Comparison of ENCODE assay signal across 8 cellular contexts in the genomic region with DNA sequence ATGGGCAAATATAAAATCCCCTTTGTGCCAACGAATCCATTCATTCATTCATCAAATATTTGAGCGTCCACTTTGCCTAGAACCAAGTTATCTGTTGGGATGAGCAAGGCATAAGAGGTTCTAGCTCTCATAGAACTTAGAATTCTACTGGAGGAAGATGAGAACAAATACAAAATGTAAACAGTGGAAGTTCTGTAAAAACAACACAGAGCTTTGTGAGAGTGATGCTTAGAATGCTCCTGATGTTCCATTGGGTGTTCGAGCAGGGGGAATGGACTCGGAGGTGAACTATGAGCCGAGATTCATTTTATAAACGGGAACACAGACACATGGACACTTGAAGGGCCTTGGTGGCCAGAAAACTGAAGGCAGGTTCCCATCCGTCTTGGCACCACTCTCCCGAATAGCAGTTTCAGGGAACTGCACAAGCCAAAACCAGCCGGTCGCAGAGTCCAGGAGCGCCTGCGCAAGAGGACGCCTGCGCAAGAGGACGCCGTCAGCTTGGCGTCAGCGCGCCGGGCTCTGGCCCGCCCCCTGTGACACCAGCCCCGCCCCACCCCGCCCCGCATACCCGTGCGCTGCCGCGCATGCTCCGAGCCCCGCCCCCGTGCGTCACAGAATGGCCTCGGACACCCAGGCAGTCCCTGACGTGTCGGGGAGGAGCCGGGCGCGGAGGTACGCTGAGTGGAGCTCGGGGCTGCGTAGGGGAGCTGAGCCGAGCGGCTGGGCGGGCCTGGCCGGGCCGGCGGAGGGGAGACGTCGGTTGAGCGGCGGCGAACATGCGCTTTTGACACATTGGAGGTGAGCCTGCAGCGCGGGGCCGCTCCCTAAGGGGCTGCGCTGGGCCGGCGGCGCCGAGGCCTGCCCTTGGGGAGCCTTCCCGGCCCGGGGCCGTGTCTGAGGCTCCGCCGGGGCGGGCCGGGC. TPM values are rescaled to one million over a fixed set of nuclear protein-coding genes. Genes with fewer than 3 reads are reported as not detected.
A peak's percentile ranks its signal among the peaks of the same experiment; 100 is the strongest.
DNase-seq lines count a peak whose midpoint lies in the region; ATAC-seq and TF ChIP-seq lines count a peak whose summit lies in the region.

A gene with protein sequence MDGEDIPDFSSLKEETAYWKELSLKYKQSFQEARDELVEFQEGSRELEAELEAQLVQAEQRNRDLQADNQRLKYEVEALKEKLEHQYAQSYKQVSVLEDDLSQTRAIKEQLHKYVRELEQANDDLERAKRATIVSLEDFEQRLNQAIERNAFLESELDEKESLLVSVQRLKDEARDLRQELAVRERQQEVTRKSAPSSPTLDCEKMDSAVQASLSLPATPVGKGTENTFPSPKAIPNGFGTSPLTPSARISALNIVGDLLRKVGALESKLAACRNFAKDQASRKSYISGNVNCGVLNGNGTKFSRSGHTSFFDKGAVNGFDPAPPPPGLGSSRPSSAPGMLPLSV (plus strand): TSS at position 640 of the 924 bp plus-strand sequence. CDS start 8,388 bp downstream, outside the sequence.

- no peaks in the 10 kb centered on the region for H3K27me3 Mint-ChIP-seq in activated CD4-positive, alpha-beta T cell treated with anti-CD3 and anti-CD28 coated beads, Interleukin-2, amount 10 ng/mL, durations not matched to agents 7 days and 5 days

- POLR2A ChIA-PET in activated CD4-positive, alpha-beta T cell treated with anti-CD3 and anti-CD28 coated beads, Interleukin-2, amount 10 ng/mL, durations not matched to agents 7 days and 5 days (lab: Charles Lee) = no interaction called here

- H3K9me3 Mint-ChIP-seq in activated CD4-positive, alpha-beta T cell treated with anti-CD3 and anti-CD28 coated beads, Interleukin-2, amount 10 ng/mL, durations not matched to agents 7 days and 5 days = no peaks in the 10 kb centered on the region

- H3K27ac ChIP-seq in coronary artery = peak within 1 kb of the TSS; percentile 99

- CTCF ChIA-PET in activated CD4-positive, alpha-beta T cell treated with anti-CD3 and anti-CD28 coated beads, Interleukin-2, amount 10 ng/mL, durations not matched to agents 7 days and 5 days (lab: Charles Lee) = interaction anchor here (1.0 to 1.9 kb wide), 2 partner anchors 52 to 82 kb away, joined by 3 to 6 read pairs; no protein-coding TSS in a partner anchor

- DNase-seq in C1 segment of cervical spinal cord (lab: John Stamatoyannopoulos, UW) (peak; percentile 87 to 99 (median 96)), NCI-H69 (lab: John Stamatoyannopoulos, UW) (peak; percentile 95), coronary artery (ENCODE audit: low spot score) (peak; percentile 99), left colon (peak; percentile 99)
- DNase-seq in activated CD4-positive, alpha-beta T cell treated with anti-CD3 and anti-CD28 coated beads, Interleukin-2, amount 10 ng/mL, durations not matched to agents 7 days and 5 days = peak; percentile 99
- peak; percentile 98 to 99 for DNase-seq in stimulated activated CD4-positive, alpha-beta T cell treated with anti-CD3 and anti-CD28 coated beads, Interleukin-1b, Interleukin-23, amount 100 ng/mL, for 4 hours (ENCODE audit: low read depth in 2 of 2)

- peak; percentile 93 for ATAC-seq in GM19372 (IDR thresholded peaks at IDR 0.05; ENCODE audit: low read depth, unreplicated experiment)
- peak; percentile 97 for ATAC-seq in HG03521 (IDR thresholded peaks at IDR 0.05; ENCODE audit: unreplicated experiment)
- ATAC-seq in left colon = peak; percentile 93

- no peak for TF ChIP-seq CTCF in coronary artery (IDR thresholded peaks at IDR 0.05)

- H3K4me3 Mint-ChIP-seq in activated CD4-positive, alpha-beta T cell treated with anti-CD3 and anti-CD28 coated beads, Interleukin-2, amount 10 ng/mL, durations not matched to agents 7 days and 5 days = peak within 1 kb of the TSS; percentile 91

- H3K4me1 Mint-ChIP-seq in activated CD4-positive, alpha-beta T cell treated with anti-CD3 and anti-CD28 coated beads, Interleukin-2, amount 10 ng/mL, durations not matched to agents 7 days and 5 days = peaks cover 36% of the 10 kb centered on the region

- intact Hi-C loops in left colon (cut with DNase I, micrococcal nuclease) = no loop called here

- H3K27ac Mint-ChIP-seq in activated CD4-positive, alpha-beta T cell treated with anti-CD3 and anti-CD28 coated beads, Interleukin-2, amount 10 ng/mL, durations not matched to agents 7 days and 5 days = peak within 1 kb of the TSS; percentile 98

- peaks cover 10% of the 10 kb centered on the region for H3K36me3 Mint-ChIP-seq in activated CD4-positive, alpha-beta T cell treated with anti-CD3 and anti-CD28 coated beads, Interleukin-2, amount 10 ng/mL, durations not matched to agents 7 days and 5 days (ENCODE audit: low read depth)

- H3K4me3 ChIP-seq in coronary artery = peak within 1 kb of the TSS; percentile 91

RNA-seq across cellular contexts. Expression of the gene that starts here (rescaled TPM):
- 10 to 100 TPM; 59.7 to 65.5 TPM for total RNA-seq in activated CD4-positive, alpha-beta T cell treated with anti-CD3 and anti-CD28 coated beads, Interleukin-2, amount 10 ng/mL, durations not matched to agents 7 days and 5 days
- total RNA-seq in left colon = 10 to 100 TPM; 52.0 to 65.4 TPM

Comparison
In these comparisons a context has a peak if more than half of its experiments do, and no peak if none do; other contexts are left out.
1. Peak in every context shown above with its lines: DNase-seq, ATAC-seq, H3K4me3 ChIP-seq and H3K27ac ChIP-seq.